17 cellular contexts compared by ENCODE assay signal in the genomic region with DNA sequence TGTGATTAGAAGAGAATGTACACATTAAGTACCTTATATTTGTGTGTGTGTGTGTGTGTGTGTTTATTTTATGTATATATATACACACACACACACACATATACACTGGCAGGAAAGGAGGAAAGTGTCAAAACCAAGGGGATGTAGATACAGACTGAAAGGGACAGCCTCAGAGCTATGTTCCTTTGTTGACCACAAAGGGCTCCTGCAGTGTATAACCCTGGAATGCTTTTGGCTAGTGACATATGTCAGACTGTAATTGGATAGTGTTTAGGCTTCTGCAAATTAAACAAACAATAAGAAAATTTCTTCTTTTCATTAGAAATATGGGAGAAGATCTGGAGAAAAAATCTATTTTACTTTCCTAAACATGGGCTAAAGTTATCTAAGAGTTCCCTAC. TPM values are rescaled to one million over a fixed set of nuclear protein-coding genes. Genes with fewer than 3 reads are reported as not detected.
"Had no signal": no experiment of that assay in that cellular context is flagged by ENCODE, and none has a peak within 500 bp of the region (broad histone marks: within the 10 kb centered on the region; RNA-seq: fewer than 3 reads in every experiment).

No MANE protein-coding gene starts in this region.

- H3K27ac ChIP-seq: brain microvascular endothelial cell, dorsolateral prefrontal cortex, heart left ventricle, tibial nerve had no signal

- H3K9me3 ChIP-seq: heart left ventricle, tibial nerve had no signal

- ATAC-seq: activated CD4-positive, CD25-positive, alpha-beta regulatory T cell treated with anti-CD3 and anti-CD28 coated beads, Interleukin-2, amount 50 U/mL, for 24 hours; activated naive CD4-positive, alpha-beta T cell treated with anti-CD3 and anti-CD28 coated beads, Interleukin-2, amount 50 U/mL, for 72 hours; esophagus mucosa; left colon had no signal

- FAIRE-seq: endometrium had no signal

- H3K27me3 ChIP-seq: brain microvascular endothelial cell, dorsolateral prefrontal cortex, heart left ventricle, tibial nerve had no signal

- H3K4me3 ChIP-seq: dorsolateral prefrontal cortex, heart left ventricle, tibial nerve had no signal

- DNase-seq: activated CD4-positive, alpha-beta T cell treated with anti-CD3 and anti-CD28 coated beads, Interleukin-2, amount 50 U/mL, for 4 hours; activated effector memory CD4-positive, alpha-beta T cell treated with Interleukin-2 at 50 U/mL for 16 hours; activated T-cell treated with anti-CD3 and anti-CD28 coated beads, Interleukin-2, amount 50 U/mL, for 1 hour; brain microvascular endothelial cell; dorsolateral prefrontal cortex; foreskin fibroblast; heart left ventricle; left colon; nephron progenitor cell had no signal

RNA-seq across cellular contexts. Expression of a gene that starts 19.9 kb away (rescaled TPM):
- total RNA-seq: activated naive CD4-positive, alpha-beta T cell treated with anti-CD3 and anti-CD28 coated beads, Interleukin-2, amount 50 U/mL, for 72 hours; cerebellum; esophagus mucosa; left colon; subcutaneous adipose tissue; tibial nerve had no signal

RNA-seq across cellular contexts. Expression of a gene that starts 35.1 kb away (rescaled TPM):
- total RNA-seq: esophagus mucosa, left colon, pulmonary artery endothelial cell, tibial nerve had no signal
